In genomic region chr20:62540504-62540903, GRCh38 we compare ENCODE assay signal across 24 cellular contexts.
DNase-seq lines count a peak whose midpoint lies in the region; ATAC-seq and TF ChIP-seq lines count a peak whose summit lies in the region.
"Had no signal": no experiment of that assay in that cellular context is flagged by ENCODE, and none has a peak within 500 bp of the region (broad histone marks: within the 10 kb centered on the region; RNA-seq: fewer than 3 reads in every experiment).

No MANE protein-coding gene starts in this region.

- ATAC-seq in gastrocnemius medialis = no peak
- ATAC-seq: activated naive CD4-positive, alpha-beta T cell treated with anti-CD3 and anti-CD28 coated beads, Interleukin-2, amount 50 U/mL, for 72 hours; Panc1; sciatic nerve; T-helper 17 cell had no signal

- H3K9ac ChIP-seq in Loucy (ENCODE audit: low read depth, low read length, poor library complexity, severe bottlenecking) (no peak overlapping the region), endodermal cell (ENCODE audit: extremely low read depth, low read length, poor library complexity, severe bottlenecking) (no peak overlapping the region)

- 84 to 92% methylated on average over 10 to 14 of the region's 14 CpGs for WGBS in endodermal cell (ENCODE audit: insufficient coverage in 1 of 2, insufficient read length in 1 of 2), 2 experiments

- H3K27me3 Mint-ChIP-seq in endodermal cell (ENCODE audit: insufficient read depth) = no peaks in the 10 kb centered on the region

- no peaks in the 10 kb centered on the region for H4K20me1 ChIP-seq in Loucy (ENCODE audit: insufficient read depth, low read length, poor library complexity, severe bottlenecking)

- H3K9me2 ChIP-seq in Loucy (replicated peaks; ENCODE audit: low read depth, low read length) = no peaks in the 10 kb centered on the region

- no peaks in the 10 kb centered on the region for H3K27me3 ChIP-seq in Loucy (ENCODE audit: insufficient read depth, low read length, poor library complexity, severe bottlenecking)
- H3K27me3 ChIP-seq in endodermal cell (ENCODE audit: control insufficient read depth, insufficient read depth, low read length, poor library complexity, severe bottlenecking) = no peaks in the 10 kb centered on the region
- no peaks in the 10 kb centered on the region for H3K27me3 ChIP-seq in gastrocnemius medialis

- H2AFZ ChIP-seq in Loucy (ENCODE audit: low read length) = no peak overlapping the region

- TF ChIP-seq CTCF in GM12874 (IDR thresholded peaks at IDR 0.05; ENCODE audit: insufficient read depth, low read depth, low read length) (0 out of 2 replicates have a peak, but pooled peaks have one; percentile 3), Loucy (conservative IDR thresholded peaks at IDR 0.05; ENCODE audit: low read length) (peak; percentile 48), endodermal cell (conservative IDR thresholded peaks at IDR 0.05) (peak; percentile 57), gastrocnemius medialis (IDR thresholded peaks at IDR 0.05 in 4 of 5, conservative IDR thresholded peaks at IDR 0.05 in 1 of 5) (no peak)

- no peaks in the 10 kb centered on the region for H3F3A ChIP-seq in Loucy (ENCODE audit: low read depth)

- peaks cover 6% of the 10 kb centered on the region for H3K9me3 Mint-ChIP-seq in endodermal cell
- H3K9me3 Mint-ChIP-seq: neural crest cell had no signal

- H3K36me3 ChIP-seq in Loucy (ENCODE audit: insufficient read depth, low read length) (no peaks in the 10 kb centered on the region), endodermal cell (ENCODE audit: control insufficient read depth, insufficient read depth, low read length) (no peaks in the 10 kb centered on the region), gastrocnemius medialis (no peaks in the 10 kb centered on the region)
- H3K36me3 ChIP-seq: stomach had no signal

- H3K4me1 Mint-ChIP-seq in endodermal cell = no peaks in the 10 kb centered on the region
- H3K4me1 Mint-ChIP-seq: CD8-positive, alpha-beta memory T cell; T-helper 17 cell had no signal

- H3K79me2 ChIP-seq in Loucy (ENCODE audit: insufficient read depth, low read length) = no peaks in the 10 kb centered on the region

- no peak overlapping the region for H3K4me2 ChIP-seq in Loucy (ENCODE audit: low read depth, low read length, poor library complexity, severe bottlenecking)

- no peak for TF ChIP-seq POLR2A in gastrocnemius medialis (IDR thresholded peaks at IDR 0.05)

- H3K36me3 Mint-ChIP-seq in endodermal cell (ENCODE audit: low read depth) = no peaks in the 10 kb centered on the region
- H3K36me3 Mint-ChIP-seq: activated naive CD4-positive, alpha-beta T cell treated with anti-CD3 and anti-CD28 coated beads, Interleukin-2, amount 50 U/mL, for 72 hours; CD8-positive, alpha-beta memory T cell had no signal

- intact Hi-C loops in gastrocnemius medialis (cut with DNase I; ENCODE audit: low total_unique reads) = loop anchor here (1.0 kb wide), 1 partner anchor 9 kb away; no protein-coding TSS in a partner anchor

- H3K4me3 Mint-ChIP-seq in endodermal cell = no peak overlapping the region
- H3K4me3 Mint-ChIP-seq: CD8-positive, alpha-beta memory T cell; neural crest cell; T-helper 17 cell had no signal

- H3K27ac ChIP-seq in endodermal cell (ENCODE audit: low read depth, low read length) (no peak overlapping the region), gastrocnemius medialis (peak overlapping the region; percentile 98)
- H3K27ac ChIP-seq: stomach had no signal

- H3K9me3 ChIP-seq in Loucy (ENCODE audit: insufficient read depth, low read depth, low read length) (no peaks in the 10 kb centered on the region), endodermal cell (ENCODE audit: control insufficient read depth, low read length) (no peaks in the 10 kb centered on the region), gastrocnemius medialis (no peaks in the 10 kb centered on the region)

- in situ Hi-C loops in gastrocnemius medialis (cut with MboI; ENCODE audit: low sequenced_read_pairs in 4 of 4) = no loop called here

- H3K4me1 ChIP-seq in Loucy (ENCODE audit: insufficient read depth, low read length, poor library complexity, severe bottlenecking) (no peaks in the 10 kb centered on the region), endodermal cell (ENCODE audit: control insufficient read depth, insufficient read depth, low read length) (no peaks in the 10 kb centered on the region), gastrocnemius medialis (peaks cover 47 to 48% of the 10 kb centered on the region in 2 donors)

- DNase-seq in endodermal cell = no peak
- no peak for DNase-seq in gastrocnemius medialis
- no peak for DNase-seq in kidney tubule cell (ENCODE audit: low spot score)
- DNase-seq in GM19238 (ENCODE audit: insufficient read length, low spot score) = no peak
- DNase-seq in AG08395 (ENCODE audit: low spot score) = no peak
- DNase-seq: activated CD8-positive, alpha-beta memory T cell treated with anti-CD3 and anti-CD28 coated beads for 24 hours; activated effector memory CD4-positive, alpha-beta T cell treated with Interleukin-2 at 50 U/mL for 16 hours; CD8-positive, alpha-beta memory T cell; hypothalamus; KG1; mammary epithelial cell; NCI-H1417 treated with DMSO at 0.1 percent for 48 hours; NCI-H226; NCI-H69; Right ventricle myocardium superior; stimulated activated CD4-positive, alpha-beta T cell treated with anti-CD3 and anti-CD28 coated beads, Interleukin-4, amount 100 ng/mL, for 1 hour; stomach; T-helper 17 cell had no signal

- no peak overlapping the region for H3K27ac Mint-ChIP-seq in endodermal cell
- H3K27ac Mint-ChIP-seq: activated naive CD4-positive, alpha-beta T cell treated with anti-CD3 and anti-CD28 coated beads, Interleukin-2, amount 50 U/mL, for 72 hours; CD8-positive, alpha-beta memory T cell; T-helper 17 cell had no signal

- H3K4me3 ChIP-seq in Loucy (ENCODE audit: low read length, poor library complexity, severe bottlenecking) (no peak overlapping the region), endodermal cell (ENCODE audit: low read length) (no peak overlapping the region), gastrocnemius medialis (no peak overlapping the region)
- H3K4me3 ChIP-seq: stomach had no signal

Comparison
In these comparisons a context has a peak if more than half of its experiments do, and no peak if none do; other contexts are left out.
1. CTCF ChIP-seq: peak in GM12874 (single experiment), Loucy (single experiment) and endodermal cell (single experiment); none in gastrocnemius medialis (0 of 5).